ENCODE assay signal across 1 cellular context in the genomic region with DNA sequence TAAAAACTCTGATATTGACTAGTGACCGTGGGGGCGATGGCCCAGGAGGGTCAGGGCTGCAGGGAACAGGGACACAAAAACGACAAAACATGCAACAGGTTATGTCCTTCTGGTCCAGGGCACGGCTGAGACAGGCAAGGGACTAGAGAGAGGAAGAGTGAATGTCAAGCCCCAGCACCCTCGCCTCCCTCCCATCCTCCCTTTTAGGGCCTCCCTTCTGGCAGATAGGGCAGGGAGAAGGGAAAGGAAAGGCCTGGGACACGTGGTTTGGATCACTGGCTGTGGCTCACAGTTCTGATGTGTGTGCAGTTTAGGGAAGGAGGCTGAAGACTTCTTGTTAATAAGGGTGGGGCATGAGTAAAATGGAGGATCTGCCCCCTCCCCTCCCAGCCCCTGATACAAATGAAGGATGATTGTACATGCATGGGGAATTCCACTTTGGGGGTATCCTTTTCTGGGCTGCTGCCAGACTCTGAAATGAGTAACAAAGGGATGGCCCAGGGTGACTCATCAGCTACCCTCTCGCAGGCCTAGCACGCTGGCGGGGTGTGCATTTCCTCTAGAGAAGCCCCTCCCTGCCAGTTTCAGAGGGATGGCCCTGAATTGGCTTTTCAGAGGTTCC.
TF ChIP-seq lines count a peak whose summit lies in the region.

No MANE protein-coding gene starts in this region.

TF ChIP-seq in HEK293, 187 proteins besides CTCF, POLR2A, EP300 and RAD21 (continued from another document):
- TF ChIP-seq, protein P1, sequence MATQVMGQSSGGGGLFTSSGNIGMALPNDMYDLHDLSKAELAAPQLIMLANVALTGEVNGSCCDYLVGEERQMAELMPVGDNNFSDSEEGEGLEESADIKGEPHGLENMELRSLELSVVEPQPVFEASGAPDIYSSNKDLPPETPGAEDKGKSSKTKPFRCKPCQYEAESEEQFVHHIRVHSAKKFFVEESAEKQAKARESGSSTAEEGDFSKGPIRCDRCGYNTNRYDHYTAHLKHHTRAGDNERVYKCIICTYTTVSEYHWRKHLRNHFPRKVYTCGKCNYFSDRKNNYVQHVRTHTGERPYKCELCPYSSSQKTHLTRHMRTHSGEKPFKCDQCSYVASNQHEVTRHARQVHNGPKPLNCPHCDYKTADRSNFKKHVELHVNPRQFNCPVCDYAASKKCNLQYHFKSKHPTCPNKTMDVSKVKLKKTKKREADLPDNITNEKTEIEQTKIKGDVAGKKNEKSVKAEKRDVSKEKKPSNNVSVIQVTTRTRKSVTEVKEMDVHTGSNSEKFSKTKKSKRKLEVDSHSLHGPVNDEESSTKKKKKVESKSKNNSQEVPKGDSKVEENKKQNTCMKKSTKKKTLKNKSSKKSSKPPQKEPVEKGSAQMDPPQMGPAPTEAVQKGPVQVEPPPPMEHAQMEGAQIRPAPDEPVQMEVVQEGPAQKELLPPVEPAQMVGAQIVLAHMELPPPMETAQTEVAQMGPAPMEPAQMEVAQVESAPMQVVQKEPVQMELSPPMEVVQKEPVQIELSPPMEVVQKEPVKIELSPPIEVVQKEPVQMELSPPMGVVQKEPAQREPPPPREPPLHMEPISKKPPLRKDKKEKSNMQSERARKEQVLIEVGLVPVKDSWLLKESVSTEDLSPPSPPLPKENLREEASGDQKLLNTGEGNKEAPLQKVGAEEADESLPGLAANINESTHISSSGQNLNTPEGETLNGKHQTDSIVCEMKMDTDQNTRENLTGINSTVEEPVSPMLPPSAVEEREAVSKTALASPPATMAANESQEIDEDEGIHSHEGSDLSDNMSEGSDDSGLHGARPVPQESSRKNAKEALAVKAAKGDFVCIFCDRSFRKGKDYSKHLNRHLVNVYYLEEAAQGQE (tag by site-specific recombination; IDR thresholded peaks at IDR 0.05), result peak; percentile 42; the same call in 1 of the 2 replicates
- TF ChIP-seq WT1 (tag by site-specific recombination; IDR thresholded peaks at IDR 0.05) (peak; percentile 98), FEZF1 (tag by site-specific recombination; IDR thresholded peaks at IDR 0.05) (peak; percentile 65), ZNF426 (tag by site-specific recombination; IDR thresholded peaks at IDR 0.05) (no peak), ZSCAN4 (tag by site-specific recombination; IDR thresholded peaks at IDR 0.05) (peak; percentile 86), ZBTB8A (tag by site-specific recombination; IDR thresholded peaks at IDR 0.05) (peak; percentile 34; the same call in 1 of the 2 replicates), ZBTB21 (tag by site-specific recombination; IDR thresholded peaks at IDR 0.05) (peak; percentile 47; the same call in 1 of the 2 replicates), ZNF114 (tag by site-specific recombination; IDR thresholded peaks at IDR 0.05) (no peak), ZNF140 (tag by site-specific recombination; IDR thresholded peaks at IDR 0.05) (no peak)
TF ChIP-seq in HEK293: peak in this region for 57.
